Comparison of ENCODE assay signal across 8 cellular contexts in genomic region chr7:2157473-2158279, GRCh38.
DNase-seq lines count a peak whose midpoint lies in the region; FAIRE-seq and TF ChIP-seq lines count a peak whose summit lies in the region.

No MANE protein-coding gene starts in this region.

- no peak overlapping the region for H3K27ac Mint-ChIP-seq in progenitor cell of endocrine pancreas

- peak; percentile 83 for DNase-seq in COR-L47 (lab: John Stamatoyannopoulos, UW)
- DNase-seq in NCI-H1930 (lab: John Stamatoyannopoulos, UW) = peak; percentile 28 to 72
- peak; percentile 90 to 93 for DNase-seq in cardiac fibroblast (ENCODE audit: low read depth in 2 of 2)
- DNase-seq in middle frontal gyrus (ENCODE audit: extremely low spot score, low spot score) = peak; percentile 50
- DNase-seq in stimulated activated CD4-positive, alpha-beta T cell treated with anti-CD3 and anti-CD28 coated beads, Interleukin-2, amount 100 ng/mL, for 24 hours = no peak
- no peak for DNase-seq in RCC 7860 (ENCODE audit: low spot score)
- DNase-seq in progenitor cell of endocrine pancreas (ENCODE audit: low spot score, unreplicated experiment) = no peak
- no peak for DNase-seq in islet precursor cell

- FAIRE-seq in RCC 7860 (lab: Jason Lieb, UNC) = no peak

- H3K36me3 Mint-ChIP-seq in progenitor cell of endocrine pancreas (ENCODE audit: insufficient read depth) = peaks cover 11% of the 10 kb centered on the region

- H3K4me1 Mint-ChIP-seq in progenitor cell of endocrine pancreas (ENCODE audit: low read depth) = peaks cover 25% of the 10 kb centered on the region

- no peak for TF ChIP-seq CTCF in cardiac fibroblast (IDR thresholded peaks at IDR 0.05; ENCODE audit: low read depth, low read length)
- TF ChIP-seq CTCF in progenitor cell of endocrine pancreas (IDR thresholded peaks at IDR 0.05; ENCODE audit: unreplicated experiment) = no peak

- H3K4me3 Mint-ChIP-seq in progenitor cell of endocrine pancreas (ENCODE audit: low read depth) = no peak overlapping the region

- H3K27me3 Mint-ChIP-seq in progenitor cell of endocrine pancreas = no peaks in the 10 kb centered on the region

- no peaks in the 10 kb centered on the region for H3K9me3 Mint-ChIP-seq in progenitor cell of endocrine pancreas (ENCODE audit: low read depth)

- H3K4me3 ChIP-seq in cardiac fibroblast (replicated peaks in 1 of 2; ENCODE audit: low read depth in 2 of 2, low read length in 2 of 2) = no peak overlapping the region

Comparison
In these comparisons a context has a peak if more than half of its experiments do, and no peak if none do; other contexts are left out.
1. DNase-seq: peak in COR-L47 (single experiment), NCI-H1930 (2 of 2), cardiac fibroblast (2 of 2) and middle frontal gyrus (single experiment); none in stimulated activated CD4-positive, alpha-beta T cell treated with anti-CD3 and anti-CD28 coated beads, Interleukin-2, amount 100 ng/mL, for 24 hours (0 of 2), RCC 7860 (single experiment), progenitor cell of endocrine pancreas (single experiment) and islet precursor cell (single experiment).